ENCODE assay signal across 17 cellular contexts in genomic region chr16:53789159-53789558, GRCh38.
DNase-seq lines count a peak whose midpoint lies in the region; ATAC-seq and TF ChIP-seq lines count a peak whose summit lies in the region.
"Had no signal": no experiment of that assay in that cellular context is flagged by ENCODE, and none has a peak within 500 bp of the region (broad histone marks: within the 10 kb centered on the region; RNA-seq: fewer than 3 reads in every experiment).

No MANE protein-coding gene starts in this region.

- no peak overlapping the region for H3K4ac ChIP-seq in mesenchymal stem cell (ENCODE audit: low read depth in 1 of 2, low read length in 2 of 2)

- H3K27ac Mint-ChIP-seq in chondrocyte (ENCODE audit: unreplicated experiment): peak overlapping the region; percentile 80
- no peak overlapping the region for H3K27ac Mint-ChIP-seq in activated naive CD4-positive, alpha-beta T cell treated with anti-CD3 and anti-CD28 coated beads for 36 hours
- H3K27ac Mint-ChIP-seq in activated naive CD4-positive, alpha-beta T cell treated with anti-CD3 and anti-CD28 coated beads, Interleukin-2, amount 50 U/mL, for 72 hours: no peak overlapping the region
- H3K27ac Mint-ChIP-seq: activated CD4-positive, alpha-beta T cell treated with anti-CD3 and anti-CD28 coated beads, Interleukin-2, amount 10 ng/mL, durations not matched to agents 7 days and 5 days; activated T-helper 17 cell treated with anti-CD3 and anti-CD28 coated beads, Interleukin-2, amount 50 U/mL, for 72 hours had no signal

- H3K4me1 ChIP-seq in Loucy (ENCODE audit: insufficient read depth, low read length, poor library complexity, severe bottlenecking) (peaks cover 28% of the 10 kb centered on the region), mesenchymal stem cell (ENCODE audit: control insufficient read depth, insufficient read depth, low read depth, low read length) (peaks cover 1% of the 10 kb centered on the region)
- H3K4me1 ChIP-seq: BLaER1 had no signal

- no peaks in the 10 kb centered on the region for H3K9me3 ChIP-seq in Loucy (ENCODE audit: insufficient read depth, low read depth, low read length)
- no peaks in the 10 kb centered on the region for H3K9me3 ChIP-seq in mesenchymal stem cell (ENCODE audit: control insufficient read depth, low read length)
- H3K9me3 ChIP-seq: BLaER1 had no signal

- no peak overlapping the region for H3K4me3 Mint-ChIP-seq in chondrocyte (ENCODE audit: unreplicated experiment)
- no peak overlapping the region for H3K4me3 Mint-ChIP-seq in activated naive CD4-positive, alpha-beta T cell treated with anti-CD3 and anti-CD28 coated beads for 36 hours
- H3K4me3 Mint-ChIP-seq: activated CD4-positive, alpha-beta T cell treated with anti-CD3 and anti-CD28 coated beads, Interleukin-2, amount 10 ng/mL, durations not matched to agents 7 days and 5 days; activated T-helper 17 cell treated with anti-CD3 and anti-CD28 coated beads, Interleukin-2, amount 50 U/mL, for 72 hours had no signal

- no peak overlapping the region for H2BK15ac ChIP-seq in mesenchymal stem cell (ENCODE audit: low read depth, poor library complexity, severe bottlenecking)

- no peak overlapping the region for H2AK5ac ChIP-seq in mesenchymal stem cell (ENCODE audit: low read length, severe bottlenecking)

- H2AFZ ChIP-seq in Loucy (ENCODE audit: low read length) (no peak overlapping the region), mesenchymal stem cell (ENCODE audit: low read depth, low read length) (no peak overlapping the region)
- H2AFZ ChIP-seq: parathyroid adenoma had no signal

- peak overlapping the region; percentile 6 for H3K27ac ChIP-seq in mesenchymal stem cell (ENCODE audit: low read length, poor library complexity, severe bottlenecking)
- H3K27ac ChIP-seq: BLaER1, cardiac muscle cell, parathyroid adenoma had no signal

- no peaks in the 10 kb centered on the region for H3K36me3 ChIP-seq in Loucy (ENCODE audit: insufficient read depth, low read length)
- no peaks in the 10 kb centered on the region for H3K36me3 ChIP-seq in mesenchymal stem cell (ENCODE audit: control insufficient read depth in 1 of 2, insufficient read depth in 2 of 2, low read depth in 1 of 2, low read length in 2 of 2)
- H3K36me3 ChIP-seq: BLaER1, cardiac muscle cell had no signal

- no peaks in the 10 kb centered on the region for H4K20me1 ChIP-seq in Loucy (ENCODE audit: insufficient read depth, low read length, poor library complexity, severe bottlenecking)

- H3K4me1 Mint-ChIP-seq in chondrocyte (ENCODE audit: low read depth): peaks cover 59% of the 10 kb centered on the region
- peaks cover 21% of the 10 kb centered on the region for H3K4me1 Mint-ChIP-seq in activated naive CD4-positive, alpha-beta T cell treated with anti-CD3 and anti-CD28 coated beads for 36 hours (ENCODE audit: low read depth)
- H3K4me1 Mint-ChIP-seq: activated CD4-positive, alpha-beta T cell treated with anti-CD3 and anti-CD28 coated beads, Interleukin-2, amount 10 ng/mL, durations not matched to agents 7 days and 5 days had no signal

- no peak overlapping the region for H4K8ac ChIP-seq in mesenchymal stem cell (ENCODE audit: low read length)

- H3K79me2 ChIP-seq in Loucy (ENCODE audit: insufficient read depth, low read length): peaks cover 47% of the 10 kb centered on the region

- H3K14ac ChIP-seq in mesenchymal stem cell (ENCODE audit: low read length in 2 of 2): no peak overlapping the region

- H3K4me2 ChIP-seq in Loucy (ENCODE audit: low read depth, low read length, poor library complexity, severe bottlenecking): no peak overlapping the region
- no peak overlapping the region for H3K4me2 ChIP-seq in mesenchymal stem cell (ENCODE audit: low read length, poor library complexity, severe bottlenecking)
- H3K4me2 ChIP-seq: BLaER1 had no signal

- no peaks in the 10 kb centered on the region for H3K27me3 ChIP-seq in Loucy (ENCODE audit: insufficient read depth, low read length, poor library complexity, severe bottlenecking)
- H3K27me3 ChIP-seq in mesenchymal stem cell (ENCODE audit: control insufficient read depth in 1 of 2, insufficient read depth in 1 of 2, low read length in 2 of 2): no peaks in the 10 kb centered on the region
- H3K27me3 ChIP-seq: BLaER1, cardiac muscle cell had no signal

- CTCF ChIA-PET in activated naive CD4-positive, alpha-beta T cell treated with anti-CD3 and anti-CD28 coated beads for 36 hours (lab: Charles Lee): no interaction called here

- no peak overlapping the region for H2BK120ac ChIP-seq in mesenchymal stem cell (ENCODE audit: low read depth, low read length)

- H3K27me3 Mint-ChIP-seq in chondrocyte (ENCODE audit: low read depth): no peaks in the 10 kb centered on the region
- H3K27me3 Mint-ChIP-seq in activated naive CD4-positive, alpha-beta T cell treated with anti-CD3 and anti-CD28 coated beads for 36 hours (ENCODE audit: low read depth): no peaks in the 10 kb centered on the region
- H3K27me3 Mint-ChIP-seq: activated CD4-positive, alpha-beta T cell treated with anti-CD3 and anti-CD28 coated beads, Interleukin-2, amount 10 ng/mL, durations not matched to agents 7 days and 5 days; activated T-helper 17 cell treated with anti-CD3 and anti-CD28 coated beads, Interleukin-2, amount 50 U/mL, for 72 hours had no signal

- H3F3A ChIP-seq in Loucy (ENCODE audit: low read depth): 0 out of 2 replicates have a peak, but pooled peaks cover 2% of the 10 kb centered on the region

- H3K79me1 ChIP-seq in mesenchymal stem cell (replicated peaks; ENCODE audit: low read length, poor library complexity, severe bottlenecking): peaks cover 18% of the 10 kb centered on the region

- H3K23ac ChIP-seq in mesenchymal stem cell (ENCODE audit: low read length in 2 of 2): no peak overlapping the region

- H3K4me3 ChIP-seq in Loucy (ENCODE audit: low read length, poor library complexity, severe bottlenecking) (no peak overlapping the region), mesenchymal stem cell (ENCODE audit: insufficient read depth in 1 of 2, low read depth in 1 of 2, low read length in 2 of 2) (no peak overlapping the region)
- H3K4me3 ChIP-seq: BLaER1, cardiac muscle cell had no signal

- ATAC-seq in GM21381 (IDR thresholded peaks at IDR 0.05; ENCODE audit: unreplicated experiment): no peak
- no peak for ATAC-seq in activated naive CD4-positive, alpha-beta T cell treated with anti-CD3 and anti-CD28 coated beads, Interleukin-2, amount 50 U/mL, for 72 hours
- ATAC-seq: activated T-helper 17 cell treated with anti-CD3 and anti-CD28 coated beads, Interleukin-2, amount 50 U/mL, for 72 hours had no signal

- no peak overlapping the region for H3K18ac ChIP-seq in mesenchymal stem cell (ENCODE audit: low read depth in 1 of 2, low read length in 2 of 2)

- intact Hi-C loops in activated naive CD4-positive, alpha-beta T cell treated with anti-CD3 and anti-CD28 coated beads for 36 hours (cut with micrococcal nuclease): no loop called here

- H3K36me3 Mint-ChIP-seq in chondrocyte (ENCODE audit: low read depth): peaks cover 2% of the 10 kb centered on the region
- H3K36me3 Mint-ChIP-seq in activated naive CD4-positive, alpha-beta T cell treated with anti-CD3 and anti-CD28 coated beads for 36 hours (ENCODE audit: low read depth): no peaks in the 10 kb centered on the region
- peaks cover 0 to 5% of the 10 kb centered on the region in 2 donors for H3K36me3 Mint-ChIP-seq in activated naive CD4-positive, alpha-beta T cell treated with anti-CD3 and anti-CD28 coated beads, Interleukin-2, amount 50 U/mL, for 72 hours

- H3K9me3 Mint-ChIP-seq in chondrocyte (ENCODE audit: low read depth): peaks cover 3% of the 10 kb centered on the region
- no peaks in the 10 kb centered on the region for H3K9me3 Mint-ChIP-seq in activated naive CD4-positive, alpha-beta T cell treated with anti-CD3 and anti-CD28 coated beads for 36 hours
- H3K9me3 Mint-ChIP-seq in activated naive CD4-positive, alpha-beta T cell treated with anti-CD3 and anti-CD28 coated beads, Interleukin-2, amount 50 U/mL, for 72 hours: peaks cover 0 to 4% of the 10 kb centered on the region in 2 donors
- H3K9me3 Mint-ChIP-seq: activated CD4-positive, alpha-beta T cell treated with anti-CD3 and anti-CD28 coated beads, Interleukin-2, amount 10 ng/mL, durations not matched to agents 7 days and 5 days; activated T-helper 17 cell treated with anti-CD3 and anti-CD28 coated beads, Interleukin-2, amount 50 U/mL, for 72 hours had no signal

- no peak overlapping the region for H2BK12ac ChIP-seq in mesenchymal stem cell (ENCODE audit: low read length in 2 of 2)

- H2BK5ac ChIP-seq in mesenchymal stem cell (ENCODE audit: low read depth, low read length, poor library complexity, severe bottlenecking): no peak overlapping the region

- H4K91ac ChIP-seq in mesenchymal stem cell (ENCODE audit: low read length): no peak overlapping the region

- TF ChIP-seq CTCF in Loucy (conservative IDR thresholded peaks at IDR 0.05; ENCODE audit: low read length) (no peak), chondrocyte (IDR thresholded peaks at IDR 0.05) (no peak)

- H3K9ac ChIP-seq in Loucy (ENCODE audit: low read depth, low read length, poor library complexity, severe bottlenecking) (peak overlapping the region; percentile 11), mesenchymal stem cell (ENCODE audit: low read length) (no peak overlapping the region)
- H3K9ac ChIP-seq: BLaER1, parathyroid adenoma had no signal

- DNase-seq in AG08395 (ENCODE audit: low spot score) (peak; percentile 71), chondrocyte (ENCODE audit: low spot score) (no peak), mesenchymal stem cell (peak; percentile 71)
- DNase-seq in activated naive CD4-positive, alpha-beta T cell treated with anti-CD3 and anti-CD28 coated beads for 36 hours: no peak
- DNase-seq in activated naive CD4-positive, alpha-beta T cell treated with anti-CD3 and anti-CD28 coated beads, Interleukin-2, amount 50 U/mL, for 72 hours (ENCODE audit: low spot score in 2 of 2): no peak
- no peak for DNase-seq in activated T-cell treated with anti-CD3 and anti-CD28 coated beads, Interleukin-2, amount 50 U/mL, for 48 hours
- DNase-seq: activated CD4-positive, alpha-beta T cell treated with anti-CD3 and anti-CD28 coated beads, Interleukin-2, amount 10 ng/mL, durations not matched to agents 7 days and 5 days; DMS53; NCI-H146; NCI-H510A; stimulated activated CD4-positive, alpha-beta T cell treated with anti-CD3 and anti-CD28 coated beads, Interleukin-2, amount 100 ng/mL, for 24 hours had no signal

- WGBS in mesenchymal stem cell: no CpG with 5 or more reads among the region's 2 CpGs

- no peaks in the 10 kb centered on the region for H3K9me2 ChIP-seq in Loucy (replicated peaks; ENCODE audit: low read depth, low read length)

Comparison
In these comparisons a context has a peak if more than half of its experiments do, and no peak if none do; other contexts are left out.
1. DNase-seq: peak in AG08395 (single experiment) and mesenchymal stem cell (single experiment); none in chondrocyte (single experiment), activated naive CD4-positive, alpha-beta T cell treated with anti-CD3 and anti-CD28 coated beads for 36 hours (single experiment), activated naive CD4-positive, alpha-beta T cell treated with anti-CD3 and anti-CD28 coated beads, Interleukin-2, amount 50 U/mL, for 72 hours (0 of 2) and activated T-cell treated with anti-CD3 and anti-CD28 coated beads, Interleukin-2, amount 50 U/mL, for 48 hours (0 of 2).